Comparison of ENCODE assay signal across 2 cellular contexts in the genomic region with DNA sequence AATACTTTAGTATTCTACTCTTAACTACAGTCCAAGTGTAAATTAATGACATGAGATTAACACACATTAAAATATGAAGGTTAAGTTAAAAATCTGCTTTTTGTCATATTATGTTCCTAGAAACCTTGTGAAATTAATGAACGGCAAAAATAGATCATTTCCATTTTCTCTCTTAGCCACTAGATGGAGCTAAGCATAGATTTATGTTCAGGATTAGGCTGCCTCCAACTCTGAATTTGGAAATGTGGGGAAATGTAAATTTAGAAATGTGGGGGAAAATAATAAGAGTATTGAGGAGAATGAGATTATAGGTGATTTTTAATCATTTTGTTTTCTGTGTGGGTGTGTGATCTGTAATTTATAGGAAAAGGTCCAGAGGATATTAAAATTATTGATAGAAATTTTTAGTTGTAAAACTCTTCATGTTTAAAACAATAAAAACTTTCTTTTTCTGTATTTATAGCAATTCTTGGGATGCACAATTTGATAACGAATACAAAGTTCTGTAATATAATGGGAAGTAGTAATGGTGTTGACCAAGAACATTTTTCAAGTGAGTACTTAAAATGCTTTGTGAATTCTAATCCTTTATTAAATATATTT.
TF ChIP-seq lines count a peak whose summit lies in the region.

No MANE protein-coding gene starts in this region.

TF ChIP-seq in GM23338, 12 proteins besides CTCF, POLR2A, EP300 and RAD21 (continued from another document):
- TF ChIP-seq, protein P1, sequence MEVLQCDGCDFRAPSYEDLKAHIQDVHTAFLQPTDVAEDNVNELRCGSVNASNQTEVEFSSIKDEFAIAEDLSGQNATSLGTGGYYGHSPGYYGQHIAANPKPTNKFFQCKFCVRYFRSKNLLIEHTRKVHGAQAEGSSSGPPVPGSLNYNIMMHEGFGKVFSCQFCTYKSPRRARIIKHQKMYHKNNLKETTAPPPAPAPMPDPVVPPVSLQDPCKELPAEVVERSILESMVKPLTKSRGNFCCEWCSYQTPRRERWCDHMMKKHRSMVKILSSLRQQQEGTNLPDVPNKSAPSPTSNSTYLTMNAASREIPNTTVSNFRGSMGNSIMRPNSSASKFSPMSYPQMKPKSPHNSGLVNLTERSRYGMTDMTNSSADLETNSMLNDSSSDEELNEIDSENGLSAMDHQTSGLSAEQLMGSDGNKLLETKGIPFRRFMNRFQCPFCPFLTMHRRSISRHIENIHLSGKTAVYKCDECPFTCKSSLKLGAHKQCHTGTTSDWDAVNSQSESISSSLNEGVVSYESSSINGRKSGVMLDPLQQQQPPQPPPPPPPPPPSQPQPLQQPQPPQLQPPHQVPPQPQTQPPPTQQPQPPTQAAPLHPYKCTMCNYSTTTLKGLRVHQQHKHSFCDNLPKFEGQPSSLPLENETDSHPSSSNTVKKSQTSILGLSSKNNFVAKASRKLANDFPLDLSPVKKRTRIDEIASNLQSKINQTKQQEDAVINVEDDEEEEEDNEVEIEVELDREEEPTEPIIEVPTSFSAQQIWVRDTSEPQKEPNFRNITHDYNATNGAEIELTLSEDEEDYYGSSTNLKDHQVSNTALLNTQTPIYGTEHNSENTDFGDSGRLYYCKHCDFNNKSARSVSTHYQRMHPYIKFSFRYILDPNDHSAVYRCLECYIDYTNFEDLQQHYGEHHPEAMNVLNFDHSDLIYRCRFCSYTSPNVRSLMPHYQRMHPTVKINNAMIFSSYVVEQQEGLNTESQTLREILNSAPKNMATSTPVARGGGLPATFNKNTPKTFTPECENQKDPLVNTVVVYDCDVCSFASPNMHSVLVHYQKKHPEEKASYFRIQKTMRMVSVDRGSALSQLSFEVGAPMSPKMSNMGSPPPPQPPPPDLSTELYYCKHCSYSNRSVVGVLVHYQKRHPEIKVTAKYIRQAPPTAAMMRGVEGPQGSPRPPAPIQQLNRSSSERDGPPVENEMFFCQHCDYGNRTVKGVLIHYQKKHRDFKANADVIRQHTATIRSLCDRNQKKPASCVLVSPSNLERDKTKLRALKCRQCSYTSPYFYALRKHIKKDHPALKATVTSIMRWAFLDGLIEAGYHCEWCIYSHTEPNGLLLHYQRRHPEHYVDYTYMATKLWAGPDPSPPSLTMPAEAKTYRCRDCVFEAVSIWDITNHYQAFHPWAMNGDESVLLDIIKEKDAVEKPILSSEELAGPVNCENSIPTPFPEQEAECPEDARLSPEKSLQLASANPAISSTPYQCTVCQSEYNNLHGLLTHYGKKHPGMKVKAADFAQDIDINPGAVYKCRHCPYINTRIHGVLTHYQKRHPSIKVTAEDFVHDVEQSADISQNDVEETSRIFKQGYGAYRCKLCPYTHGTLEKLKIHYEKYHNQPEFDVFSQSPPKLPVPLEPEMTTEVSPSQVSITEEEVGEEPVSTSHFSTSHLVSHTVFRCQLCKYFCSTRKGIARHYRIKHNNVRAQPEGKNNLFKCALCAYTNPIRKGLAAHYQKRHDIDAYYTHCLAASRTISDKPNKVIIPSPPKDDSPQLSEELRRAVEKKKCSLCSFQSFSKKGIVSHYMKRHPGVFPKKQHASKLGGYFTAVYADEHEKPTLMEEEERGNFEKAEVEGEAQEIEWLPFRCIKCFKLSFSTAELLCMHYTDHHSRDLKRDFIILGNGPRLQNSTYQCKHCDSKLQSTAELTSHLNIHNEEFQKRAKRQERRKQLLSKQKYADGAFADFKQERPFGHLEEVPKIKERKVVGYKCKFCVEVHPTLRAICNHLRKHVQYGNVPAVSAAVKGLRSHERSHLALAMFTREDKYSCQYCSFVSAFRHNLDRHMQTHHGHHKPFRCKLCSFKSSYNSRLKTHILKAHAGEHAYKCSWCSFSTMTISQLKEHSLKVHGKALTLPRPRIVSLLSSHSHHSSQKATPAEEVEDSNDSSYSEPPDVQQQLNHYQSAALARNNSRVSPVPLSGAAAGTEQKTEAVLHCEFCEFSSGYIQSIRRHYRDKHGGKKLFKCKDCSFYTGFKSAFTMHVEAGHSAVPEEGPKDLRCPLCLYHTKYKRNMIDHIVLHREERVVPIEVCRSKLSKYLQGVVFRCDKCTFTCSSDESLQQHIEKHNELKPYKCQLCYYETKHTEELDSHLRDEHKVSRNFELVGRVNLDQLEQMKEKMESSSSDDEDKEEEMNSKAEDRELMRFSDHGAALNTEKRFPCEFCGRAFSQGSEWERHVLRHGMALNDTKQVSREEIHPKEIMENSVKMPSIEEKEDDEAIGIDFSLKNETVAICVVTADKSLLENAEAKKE (CRISPR knock-in tag; IDR thresholded peaks at IDR 0.05), result no peak
- TF ChIP-seq ZNF114 (CRISPR knock-in tag; IDR thresholded peaks at IDR 0.05) (no peak), STAT1 (IDR thresholded peaks at IDR 0.05; ENCODE audit: unreplicated experiment) (no peak), EZH2 (IDR thresholded peaks at IDR 0.05; ENCODE audit: low read depth, unreplicated experiment) (no peak), EZH2phosphoT487 (IDR thresholded peaks at IDR 0.05; ENCODE audit: unreplicated experiment) (no peak), NANOG (IDR thresholded peaks at IDR 0.05; ENCODE audit: borderline replicate concordance) (no peak)
- TF ChIP-seq, protein P2, sequence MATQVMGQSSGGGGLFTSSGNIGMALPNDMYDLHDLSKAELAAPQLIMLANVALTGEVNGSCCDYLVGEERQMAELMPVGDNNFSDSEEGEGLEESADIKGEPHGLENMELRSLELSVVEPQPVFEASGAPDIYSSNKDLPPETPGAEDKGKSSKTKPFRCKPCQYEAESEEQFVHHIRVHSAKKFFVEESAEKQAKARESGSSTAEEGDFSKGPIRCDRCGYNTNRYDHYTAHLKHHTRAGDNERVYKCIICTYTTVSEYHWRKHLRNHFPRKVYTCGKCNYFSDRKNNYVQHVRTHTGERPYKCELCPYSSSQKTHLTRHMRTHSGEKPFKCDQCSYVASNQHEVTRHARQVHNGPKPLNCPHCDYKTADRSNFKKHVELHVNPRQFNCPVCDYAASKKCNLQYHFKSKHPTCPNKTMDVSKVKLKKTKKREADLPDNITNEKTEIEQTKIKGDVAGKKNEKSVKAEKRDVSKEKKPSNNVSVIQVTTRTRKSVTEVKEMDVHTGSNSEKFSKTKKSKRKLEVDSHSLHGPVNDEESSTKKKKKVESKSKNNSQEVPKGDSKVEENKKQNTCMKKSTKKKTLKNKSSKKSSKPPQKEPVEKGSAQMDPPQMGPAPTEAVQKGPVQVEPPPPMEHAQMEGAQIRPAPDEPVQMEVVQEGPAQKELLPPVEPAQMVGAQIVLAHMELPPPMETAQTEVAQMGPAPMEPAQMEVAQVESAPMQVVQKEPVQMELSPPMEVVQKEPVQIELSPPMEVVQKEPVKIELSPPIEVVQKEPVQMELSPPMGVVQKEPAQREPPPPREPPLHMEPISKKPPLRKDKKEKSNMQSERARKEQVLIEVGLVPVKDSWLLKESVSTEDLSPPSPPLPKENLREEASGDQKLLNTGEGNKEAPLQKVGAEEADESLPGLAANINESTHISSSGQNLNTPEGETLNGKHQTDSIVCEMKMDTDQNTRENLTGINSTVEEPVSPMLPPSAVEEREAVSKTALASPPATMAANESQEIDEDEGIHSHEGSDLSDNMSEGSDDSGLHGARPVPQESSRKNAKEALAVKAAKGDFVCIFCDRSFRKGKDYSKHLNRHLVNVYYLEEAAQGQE (IDR thresholded peaks at IDR 0.05; ENCODE audit: unreplicated experiment), result no peak

TF ChIP-seq in SK-N-SH, 30 proteins besides CTCF, POLR2A, EP300 and RAD21 (continued from another document):
- TF ChIP-seq EZH2phosphoT487 (IDR thresholded peaks at IDR 0.05; ENCODE audit: borderline replicate concordance, low read depth) (no peak), SIN3A (IDR thresholded peaks at IDR 0.05; ENCODE audit: borderline replicate concordance, low read depth, low read length) (no peak)
